Comparison of ENCODE assay signal across 8 cellular contexts in genomic region chr19:49512970-49513745, GRCh38. TPM values are rescaled to one million over a fixed set of nuclear protein-coding genes. Genes with fewer than 3 reads are reported as not detected.
DNase-seq lines count a peak whose midpoint lies in the region; ATAC-seq lines count a peak whose summit lies in the region.

No MANE protein-coding gene starts in this region.

- no peaks in the 10 kb centered on the region for H3K36me3 Mint-ChIP-seq in activated naive CD8-positive, alpha-beta T cell treated with anti-CD3 and anti-CD28 coated beads for 36 hours

- peaks cover 15% of the 10 kb centered on the region for H3K4me1 Mint-ChIP-seq in activated naive CD8-positive, alpha-beta T cell treated with anti-CD3 and anti-CD28 coated beads for 36 hours

- no peaks in the 10 kb centered on the region for H3K27me3 ChIP-seq in right cardiac atrium (ENCODE audit: control insufficient read depth, insufficient read depth)

- intact Hi-C loops in right cardiac atrium (cut with DNase I) (loop anchor here in 1 of 4 donors (5.0 kb wide), 1 partner anchor 49 kb away; no protein-coding TSS in a partner anchor), sciatic nerve (cut with DNase I) (no loop called here)

- H3K4me3 ChIP-seq in right cardiac atrium (ENCODE audit: low read length): peak overlapping the region; percentile 78

- H3K27ac ChIP-seq in right cardiac atrium (ENCODE audit: low read length): peak overlapping the region; percentile 95

- no peaks in the 10 kb centered on the region for H3K9me3 Mint-ChIP-seq in activated naive CD8-positive, alpha-beta T cell treated with anti-CD3 and anti-CD28 coated beads for 36 hours

- 2% methylated on average over 50 of the region's 50 CpGs for WGBS in right cardiac atrium

- peak overlapping the region; percentile 65 for H3K27ac Mint-ChIP-seq in activated naive CD8-positive, alpha-beta T cell treated with anti-CD3 and anti-CD28 coated beads for 36 hours

- peak overlapping the region; percentile 81 for H3K9ac ChIP-seq in ES-I3 (ENCODE audit: low read depth, low read length)

- H3K4me1 ChIP-seq in ES-I3 (ENCODE audit: insufficient read depth, low read length): peaks cover 5% of the 10 kb centered on the region; the same call in 1 of the 2 replicates
- H3K4me1 ChIP-seq in right cardiac atrium (ENCODE audit: control insufficient read depth, insufficient read depth, low read length): peaks cover 3% of the 10 kb centered on the region

- peak overlapping the region; percentile 86 for H3K4me3 Mint-ChIP-seq in activated naive CD8-positive, alpha-beta T cell treated with anti-CD3 and anti-CD28 coated beads for 36 hours

- ATAC-seq in right cardiac atrium (peak; percentile 77 to 85), sciatic nerve (peak; percentile 84), HG02642 (IDR thresholded peaks at IDR 0.05; ENCODE audit: poor library complexity, unreplicated experiment) (no peak), HG02981 (IDR thresholded peaks at IDR 0.05; ENCODE audit: unreplicated experiment) (no peak)

- H3K27me3 Mint-ChIP-seq in activated naive CD8-positive, alpha-beta T cell treated with anti-CD3 and anti-CD28 coated beads for 36 hours: no peaks in the 10 kb centered on the region

- no peaks in the 10 kb centered on the region for H3K9me3 ChIP-seq in ES-I3 (ENCODE audit: control insufficient read depth, insufficient read depth, low read length)
- H3K9me3 ChIP-seq in right cardiac atrium (ENCODE audit: control insufficient read depth, low read length): no peaks in the 10 kb centered on the region

- no peaks in the 10 kb centered on the region for H3K36me3 ChIP-seq in ES-I3 (ENCODE audit: insufficient read depth, low read length)

- DNase-seq in NCI-H2107 (lab: John Stamatoyannopoulos, UW) (peak; percentile 62), right cardiac atrium (peak; percentile 73 to 90 (median 89)), sciatic nerve (ENCODE audit: low spot score) (peak; percentile 84), GDM1 (lab: John Stamatoyannopoulos, UW) (no peak)
- no peak for DNase-seq in activated naive CD8-positive, alpha-beta T cell treated with anti-CD3 and anti-CD28 coated beads for 36 hours

RNA-seq across cellular contexts. Expression of gene FCGRT, which starts 0.7 kb away (rescaled TPM):
- total RNA-seq in activated naive CD8-positive, alpha-beta T cell treated with anti-CD3 and anti-CD28 coated beads for 36 hours: 10 to 100 TPM; 11.5 to 12.2 TPM
- 100 to 1,000 TPM; 139 to 158 (median 147) TPM for total RNA-seq in right cardiac atrium
- 104 TPM for polyA plus RNA-seq in right cardiac atrium
- 263 TPM for total RNA-seq in sciatic nerve

RNA-seq across cellular contexts. Expression of gene RCN3, which starts 14.6 kb away (rescaled TPM):
- total RNA-seq in activated naive CD8-positive, alpha-beta T cell treated with anti-CD3 and anti-CD28 coated beads for 36 hours: 1 to 10 TPM; 3.6 to 4.3 TPM
- total RNA-seq in right cardiac atrium (10 to 100 TPM; 10.2 to 27.4 (median 17.6) TPM), sciatic nerve (48.5 TPM)
- 29.3 TPM for polyA plus RNA-seq in right cardiac atrium

RNA-seq across cellular contexts. Expression of gene RPS11, which starts 16.9 kb away (rescaled TPM):
- 1,000 to 10,000 TPM; 2,825 to 2,867 TPM for total RNA-seq in activated naive CD8-positive, alpha-beta T cell treated with anti-CD3 and anti-CD28 coated beads for 36 hours
- total RNA-seq in right cardiac atrium (1,000 to 10,000 TPM; 1,034 to 1,270 (median 1,120) TPM), sciatic nerve (1,507 TPM)
- polyA plus RNA-seq in right cardiac atrium: 2,599 TPM

RNA-seq across cellular contexts. Expression of gene RPL13A, which starts 25.8 kb away (rescaled TPM):
- 1,000 to 10,000 TPM; 3,663 to 3,691 TPM for total RNA-seq in activated naive CD8-positive, alpha-beta T cell treated with anti-CD3 and anti-CD28 coated beads for 36 hours
- 1,000 to 10,000 TPM; 1,399 to 1,753 (median 1,480) TPM for total RNA-seq in right cardiac atrium
- 1,392 TPM for polyA plus RNA-seq in right cardiac atrium
- 1,735 TPM for total RNA-seq in sciatic nerve

RNA-seq across cellular contexts. Expression of gene FLT3LG, which starts 39.1 kb away (rescaled TPM):
- total RNA-seq in activated naive CD8-positive, alpha-beta T cell treated with anti-CD3 and anti-CD28 coated beads for 36 hours: 10 to 100 TPM; 61.0 to 63.5 TPM
- 1 to 10 TPM; 4.4 to 6.8 (median 4.9) TPM for total RNA-seq in right cardiac atrium
- polyA plus RNA-seq in right cardiac atrium: 6.6 TPM
- 19.6 TPM for total RNA-seq in sciatic nerve

Comparison
In these comparisons a context has a peak if more than half of its experiments do, and no peak if none do; other contexts are left out.
1. DNase-seq: peak in NCI-H2107 (single experiment), right cardiac atrium (3 of 3) and sciatic nerve (single experiment); none in activated naive CD8-positive, alpha-beta T cell treated with anti-CD3 and anti-CD28 coated beads for 36 hours (single experiment) and GDM1 (single experiment).
2. ATAC-seq: peak in right cardiac atrium (2 of 2) and sciatic nerve (single experiment); none in HG02642 (single experiment) and HG02981 (single experiment).
3. RNA of gene FCGRT, which starts 0.7 kb away (total RNA-seq): 263 TPM in sciatic nerve (single experiment) and 139 to 158 TPM in right cardiac atrium; 11.5 to 12.2 TPM in activated naive CD8-positive, alpha-beta T cell treated with anti-CD3 and anti-CD28 coated beads for 36 hours; every median in the first group is over 10 times any median in the second.